In genomic region chr5:68460147-68460760, GRCh38 we compare ENCODE assay signal across 8 cellular contexts.
DNase-seq lines count a peak whose midpoint lies in the region; ATAC-seq and TF ChIP-seq lines count a peak whose summit lies in the region.

No MANE protein-coding gene starts in this region.

- no peak overlapping the region for H3K4me3 ChIP-seq in dorsolateral prefrontal cortex
- no peak overlapping the region for H3K4me3 ChIP-seq in mesendoderm (ENCODE audit: low read length)
- no peak overlapping the region for H3K4me3 ChIP-seq in upper lobe of right lung

- peaks cover 16 to 18% (median 18%) of the 10 kb centered on the region in 3 donors for H3K4me1 Mint-ChIP-seq in T-cell

- no peaks in the 10 kb centered on the region for H3K79me2 ChIP-seq in mesendoderm (ENCODE audit: control insufficient read depth, insufficient read depth, low read length)

- H3K36me3 ChIP-seq in mesendoderm (ENCODE audit: control insufficient read depth, insufficient read depth, low read length): no peaks in the 10 kb centered on the region
- no peaks in the 10 kb centered on the region for H3K36me3 ChIP-seq in upper lobe of right lung

- no peak overlapping the region for H2AK5ac ChIP-seq in mesendoderm (ENCODE audit: low read length)

- no peak overlapping the region for H2BK120ac ChIP-seq in mesendoderm (ENCODE audit: low read depth, low read length)

- H3K9me3 Mint-ChIP-seq in T-cell: no peaks in the 10 kb centered on the region

- H3K4me1 ChIP-seq in mesendoderm (ENCODE audit: control insufficient read depth, low read depth, low read length): no peaks in the 10 kb centered on the region
- H3K4me1 ChIP-seq in upper lobe of right lung: peaks cover 13% of the 10 kb centered on the region

- no peak overlapping the region for H3K18ac ChIP-seq in mesendoderm (ENCODE audit: low read length)

- H3K56ac ChIP-seq in mesendoderm (ENCODE audit: low read length): no peak overlapping the region

- DNase-seq in GM03348 (ENCODE audit: low spot score): peak; percentile 64
- DNase-seq in HT-29 (ENCODE audit: low spot score): peak; percentile 73
- peak in 27 of 34 experiments; percentile 4 to 51 (median 30) for DNase-seq in T-cell
- DNase-seq in dorsolateral prefrontal cortex: no peak
- DNase-seq in mesendoderm: peak; percentile 65
- no peak for DNase-seq in upper lobe of right lung
- no peak for DNase-seq in islet precursor cell

- no peaks in the 10 kb centered on the region for H3K27me3 Mint-ChIP-seq in T-cell

- CTCF ChIA-PET in T-cell (lab: Charles Lee): interaction anchor here (0.6 to 4.0 kb wide), 5 partner anchors 173 to 309 kb away, joined by 3 to 27 read pairs (median 7); no protein-coding TSS in a partner anchor

- TF ChIP-seq CTCF in 22Rv1 (IDR thresholded peaks at IDR 0.05) (peak; percentile 78), dorsolateral prefrontal cortex (IDR thresholded peaks at IDR 0.05 in 54 of 56, conservative IDR thresholded peaks at IDR 0.05 in 2 of 56; ENCODE audit: low read depth in 1 of 56, partially characterized antibody in 56 of 56) (peak; percentile 51 to 85 (median 74)), upper lobe of right lung (IDR thresholded peaks at IDR 0.05) (peak; percentile 79)

- H2BK15ac ChIP-seq in mesendoderm (replicated peaks; ENCODE audit: low read depth): no peak overlapping the region

- H3K4ac ChIP-seq in mesendoderm (ENCODE audit: low read depth, low read length): no peak overlapping the region

- H3K79me1 ChIP-seq in mesendoderm (ENCODE audit: low read length): no peaks in the 10 kb centered on the region

- no peak overlapping the region for H4K5ac ChIP-seq in mesendoderm (ENCODE audit: low read length)

- no peak overlapping the region for H3K4me3 Mint-ChIP-seq in T-cell

- POLR2A ChIA-PET in T-cell (lab: Charles Lee): no interaction called here

- ATAC-seq in T-cell (replicated peaks in 1 of 4) (peak in 2 of 4 experiments; percentile 44 to 54), upper lobe of right lung (peak; percentile 64)

- H3K36me3 Mint-ChIP-seq in T-cell: no peaks in the 10 kb centered on the region

- H3K4me2 ChIP-seq in mesendoderm (ENCODE audit: low read length): no peak overlapping the region

- intact Hi-C loops in dorsolateral prefrontal cortex (cut with DNase I) (loop anchor here (5.0 kb wide), 1 partner anchor 173 kb away; no protein-coding TSS in a partner anchor), upper lobe of right lung (cut with DNase I) (no loop called here)

- H4K8ac ChIP-seq in mesendoderm (ENCODE audit: low read depth, low read length): no peak overlapping the region

- no peak overlapping the region for H3K27ac Mint-ChIP-seq in T-cell

- H3K27ac ChIP-seq in 22Rv1 (no peak overlapping the region), dorsolateral prefrontal cortex (peak overlapping the region in 12 of 59 donors; percentile 1 to 38 (median 14)), mesendoderm (ENCODE audit: low read depth, low read length) (no peak overlapping the region), upper lobe of right lung (no peak overlapping the region)

- no peak overlapping the region for H2BK5ac ChIP-seq in mesendoderm (ENCODE audit: low read length)

- H3K9ac ChIP-seq in mesendoderm (ENCODE audit: low read length): no peak overlapping the region

- H3K27me3 ChIP-seq in dorsolateral prefrontal cortex: no peaks in the 10 kb centered on the region
- no peaks in the 10 kb centered on the region for H3K27me3 ChIP-seq in mesendoderm (ENCODE audit: insufficient read depth, low read length, poor library complexity)
- no peaks in the 10 kb centered on the region for H3K27me3 ChIP-seq in upper lobe of right lung

- H3K9me3 ChIP-seq in upper lobe of right lung: no peaks in the 10 kb centered on the region

- no CpG with 5 or more reads among the region's 3 CpGs for WGBS in mesendoderm (ENCODE audit: extremely low coverage, insufficient coverage, low lambda C conversion rate)

- H3K23ac ChIP-seq in mesendoderm (ENCODE audit: low read length): no peak overlapping the region

Comparison
In these comparisons a context has a peak if more than half of its experiments do, and no peak if none do; other contexts are left out.
1. DNase-seq: peak in GM03348 (single experiment), HT-29 (single experiment), T-cell (27 of 34) and mesendoderm (single experiment); none in dorsolateral prefrontal cortex (0 of 10), upper lobe of right lung (single experiment) and islet precursor cell (single experiment).
2. Peak in every context shown above with its lines, with median percentiles within 50 percentile points of each other: CTCF ChIP-seq.